In genomic region chr11:106474274-106474673, GRCh38 we compare ENCODE assay signal across 8 cellular contexts.
"Had no signal": no experiment of that assay in that cellular context is flagged by ENCODE, and none has a peak within 500 bp of the region (broad histone marks: within the 10 kb centered on the region; RNA-seq: fewer than 3 reads in every experiment).

No MANE protein-coding gene starts in this region.

- ATAC-seq: K562 had no signal

- H3K36me3 Mint-ChIP-seq: IgD-negative memory B cell had no signal

- H3K4me3 Mint-ChIP-seq: IgD-negative memory B cell had no signal

- H3K27me3 Mint-ChIP-seq: IgD-negative memory B cell had no signal

- H3K4me3 ChIP-seq: K562 had no signal

- H3K9ac ChIP-seq: KMS-11 had no signal

- FAIRE-seq: HTR-8/SVneo, K562 had no signal

- H3K27ac ChIP-seq: HL-60, KMS-11 had no signal

- DNase-seq: IMR-90, KBM-7, KG1 had no signal

- H3K27ac Mint-ChIP-seq: IgD-negative memory B cell had no signal

- H3K4me2 ChIP-seq: KMS-11 had no signal
